ENCODE assay signal across 2 cellular contexts in genomic region chr19:15118789-15119494, GRCh38.
TF ChIP-seq lines count a peak whose summit lies in the region.

No MANE protein-coding gene starts in this region.

TF ChIP-seq in HCT116, 20 proteins besides CTCF, POLR2A, EP300 and RAD21:
- TF ChIP-seq CBX3 (IDR thresholded peaks at IDR 0.05; ENCODE audit: low read depth), result peak; percentile 26; the same call in 1 of the 2 replicates
- no peak for TF ChIP-seq SIN3A (IDR thresholded peaks at IDR 0.05; ENCODE audit: low read depth)

TF ChIP-seq in K562, 482 proteins besides CTCF, POLR2A, EP300 and RAD21 (continues in another document):
- TF ChIP-seq ZNF830 (CRISPR knock-in tag; IDR thresholded peaks at IDR 0.05), result no peak
- no peak for TF ChIP-seq BDP1 (IDR thresholded peaks at IDR 0.05; ENCODE audit: insufficient read depth, insufficient read length)
- no peak for TF ChIP-seq RBBP5 (IDR thresholded peaks at IDR 0.05; ENCODE audit: borderline replicate concordance, insufficient read depth, low read length, poor library complexity, severe bottlenecking)
- TF ChIP-seq DPF2 (IDR thresholded peaks at IDR 0.05), result no peak
- TF ChIP-seq SMAD4 (CRISPR knock-in tag; conservative IDR thresholded peaks at IDR 0.05), result no peak
- no peak for TF ChIP-seq SREBF2 (CRISPR knock-in tag; IDR thresholded peaks at IDR 0.05)
- peak; percentile 15; the same call in 1 of the 2 replicates for TF ChIP-seq RBFOX2 (IDR thresholded peaks at IDR 0.05; ENCODE audit: low read depth, low read length)
- TF ChIP-seq CTCFL (IDR thresholded peaks at IDR 0.05; ENCODE audit: borderline replicate concordance, insufficient read depth, low read depth, low read length, poor library complexity, severe bottlenecking), result no peak
- TF ChIP-seq ZBTB2 (IDR thresholded peaks at IDR 0.05), result no peak
- TF ChIP-seq, protein P1, sequence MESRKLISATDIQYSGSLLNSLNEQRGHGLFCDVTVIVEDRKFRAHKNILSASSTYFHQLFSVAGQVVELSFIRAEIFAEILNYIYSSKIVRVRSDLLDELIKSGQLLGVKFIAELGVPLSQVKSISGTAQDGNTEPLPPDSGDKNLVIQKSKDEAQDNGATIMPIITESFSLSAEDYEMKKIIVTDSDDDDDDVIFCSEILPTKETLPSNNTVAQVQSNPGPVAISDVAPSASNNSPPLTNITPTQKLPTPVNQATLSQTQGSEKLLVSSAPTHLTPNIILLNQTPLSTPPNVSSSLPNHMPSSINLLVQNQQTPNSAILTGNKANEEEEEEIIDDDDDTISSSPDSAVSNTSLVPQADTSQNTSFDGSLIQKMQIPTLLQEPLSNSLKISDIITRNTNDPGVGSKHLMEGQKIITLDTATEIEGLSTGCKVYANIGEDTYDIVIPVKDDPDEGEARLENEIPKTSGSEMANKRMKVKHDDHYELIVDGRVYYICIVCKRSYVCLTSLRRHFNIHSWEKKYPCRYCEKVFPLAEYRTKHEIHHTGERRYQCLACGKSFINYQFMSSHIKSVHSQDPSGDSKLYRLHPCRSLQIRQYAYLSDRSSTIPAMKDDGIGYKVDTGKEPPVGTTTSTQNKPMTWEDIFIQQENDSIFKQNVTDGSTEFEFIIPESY (CRISPR knock-in tag; IDR thresholded peaks at IDR 0.05), result peak; percentile 96
- TF ChIP-seq ZNF407 (IDR thresholded peaks at IDR 0.05; ENCODE audit: low read depth), result no peak
- TF ChIP-seq ZNF79 (CRISPR knock-in tag; IDR thresholded peaks at IDR 0.05; ENCODE audit: low read depth), result no peak
- no peak for TF ChIP-seq ZNF134 (CRISPR knock-in tag; conservative IDR thresholded peaks at IDR 0.05)
- no peak for TF ChIP-seq ZNF316 (IDR thresholded peaks at IDR 0.05)
- no peak for TF ChIP-seq TAF7 (tag; IDR thresholded peaks at IDR 0.05)
- no peak for TF ChIP-seq U2AF2 (optimal IDR thresholded peaks at IDR 0.05; ENCODE audit: low read depth, low read length)
- TF ChIP-seq CBX3 (IDR thresholded peaks at IDR 0.05; ENCODE audit: borderline replicate concordance in 1 of 2, low read length in 2 of 2), result peak in 1 of 2 experiments; percentile 89; a peak in 2 of 3 replicates
- no peak for TF ChIP-seq BACH1 (tag; IDR thresholded peaks at IDR 0.05)
- no peak for TF ChIP-seq TBL1XR1 (IDR thresholded peaks at IDR 0.05; ENCODE audit: low read length in 2 of 2)
- TF ChIP-seq CHD1 (IDR thresholded peaks at IDR 0.05; ENCODE audit: low read length), result no peak
- no peak for TF ChIP-seq NCOA4 (IDR thresholded peaks at IDR 0.05; ENCODE audit: partially characterized antibody)
- no peak for TF ChIP-seq STAT5B (CRISPR knock-in tag; IDR thresholded peaks at IDR 0.05)
- no peak for TF ChIP-seq RBM22 (IDR thresholded peaks at IDR 0.05; ENCODE audit: low read depth, low read length, poor library complexity, severe bottlenecking)
- peak; percentile 83 for TF ChIP-seq RBM25 (IDR thresholded peaks at IDR 0.05; ENCODE audit: low read depth, low read length, severe bottlenecking)
- no peak for TF ChIP-seq ZNF12 (CRISPR knock-in tag; IDR thresholded peaks at IDR 0.05)
- TF ChIP-seq, protein P2, sequence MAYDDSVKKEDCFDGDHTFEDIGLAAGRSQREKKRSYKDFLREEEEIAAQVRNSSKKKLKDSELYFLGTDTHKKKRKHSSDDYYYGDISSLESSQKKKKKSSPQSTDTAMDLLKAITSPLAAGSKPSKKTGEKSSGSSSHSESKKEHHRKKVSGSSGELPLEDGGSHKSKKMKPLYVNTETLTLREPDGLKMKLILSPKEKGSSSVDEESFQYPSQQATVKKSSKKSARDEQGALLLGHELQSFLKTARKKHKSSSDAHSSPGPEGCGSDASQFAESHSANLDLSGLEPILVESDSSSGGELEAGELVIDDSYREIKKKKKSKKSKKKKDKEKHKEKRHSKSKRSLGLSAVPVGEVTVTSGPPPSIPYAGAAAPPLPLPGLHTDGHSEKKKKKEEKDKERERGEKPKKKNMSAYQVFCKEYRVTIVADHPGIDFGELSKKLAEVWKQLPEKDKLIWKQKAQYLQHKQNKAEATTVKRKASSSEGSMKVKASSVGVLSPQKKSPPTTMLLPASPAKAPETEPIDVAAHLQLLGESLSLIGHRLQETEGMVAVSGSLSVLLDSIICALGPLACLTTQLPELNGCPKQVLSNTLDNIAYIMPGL (CRISPR knock-in tag; IDR thresholded peaks at IDR 0.05), result no peak
- no peak for TF ChIP-seq RBM39 (optimal IDR thresholded peaks at IDR 0.05; ENCODE audit: low read depth, low read length)
- TF ChIP-seq, protein P3, sequence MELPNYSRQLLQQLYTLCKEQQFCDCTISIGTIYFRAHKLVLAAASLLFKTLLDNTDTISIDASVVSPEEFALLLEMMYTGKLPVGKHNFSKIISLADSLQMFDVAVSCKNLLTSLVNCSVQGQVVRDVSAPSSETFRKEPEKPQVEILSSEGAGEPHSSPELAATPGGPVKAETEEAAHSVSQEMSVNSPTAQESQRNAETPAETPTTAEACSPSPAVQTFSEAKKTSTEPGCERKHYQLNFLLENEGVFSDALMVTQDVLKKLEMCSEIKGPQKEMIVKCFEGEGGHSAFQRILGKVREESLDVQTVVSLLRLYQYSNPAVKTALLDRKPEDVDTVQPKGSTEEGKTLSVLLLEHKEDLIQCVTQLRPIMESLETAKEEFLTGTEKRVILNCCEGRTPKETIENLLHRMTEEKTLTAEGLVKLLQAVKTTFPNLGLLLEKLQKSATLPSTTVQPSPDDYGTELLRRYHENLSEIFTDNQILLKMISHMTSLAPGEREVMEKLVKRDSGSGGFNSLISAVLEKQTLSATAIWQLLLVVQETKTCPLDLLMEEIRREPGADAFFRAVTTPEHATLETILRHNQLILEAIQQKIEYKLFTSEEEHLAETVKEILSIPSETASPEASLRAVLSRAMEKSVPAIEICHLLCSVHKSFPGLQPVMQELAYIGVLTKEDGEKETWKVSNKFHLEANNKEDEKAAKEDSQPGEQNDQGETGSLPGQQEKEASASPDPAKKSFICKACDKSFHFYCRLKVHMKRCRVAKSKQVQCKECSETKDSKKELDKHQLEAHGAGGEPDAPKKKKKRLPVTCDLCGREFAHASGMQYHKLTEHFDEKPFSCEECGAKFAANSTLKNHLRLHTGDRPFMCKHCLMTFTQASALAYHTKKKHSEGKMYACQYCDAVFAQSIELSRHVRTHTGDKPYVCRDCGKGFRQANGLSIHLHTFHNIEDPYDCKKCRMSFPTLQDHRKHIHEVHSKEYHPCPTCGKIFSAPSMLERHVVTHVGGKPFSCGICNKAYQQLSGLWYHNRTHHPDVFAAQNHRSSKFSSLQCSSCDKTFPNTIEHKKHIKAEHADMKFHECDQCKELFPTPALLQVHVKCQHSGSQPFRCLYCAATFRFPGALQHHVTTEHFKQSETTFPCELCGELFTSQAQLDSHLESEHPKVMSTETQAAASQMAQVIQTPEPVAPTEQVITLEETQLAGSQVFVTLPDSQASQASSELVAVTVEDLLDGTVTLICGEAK (IDR thresholded peaks at IDR 0.05), result no peak
- TF ChIP-seq, protein P3 (CRISPR knock-in tag; IDR thresholded peaks at IDR 0.05), result no peak
- TF ChIP-seq TCFL5 (CRISPR knock-in tag; conservative IDR thresholded peaks at IDR 0.05), result no peak
- no peak for TF ChIP-seq TEAD4 (IDR thresholded peaks at IDR 0.05; ENCODE audit: low read length)
- TF ChIP-seq TEAD4 (CRISPR knock-in tag; IDR thresholded peaks at IDR 0.05; ENCODE audit: borderline replicate concordance), result no peak
